ENCODE assay signal across 9 cellular contexts in the genomic region with DNA sequence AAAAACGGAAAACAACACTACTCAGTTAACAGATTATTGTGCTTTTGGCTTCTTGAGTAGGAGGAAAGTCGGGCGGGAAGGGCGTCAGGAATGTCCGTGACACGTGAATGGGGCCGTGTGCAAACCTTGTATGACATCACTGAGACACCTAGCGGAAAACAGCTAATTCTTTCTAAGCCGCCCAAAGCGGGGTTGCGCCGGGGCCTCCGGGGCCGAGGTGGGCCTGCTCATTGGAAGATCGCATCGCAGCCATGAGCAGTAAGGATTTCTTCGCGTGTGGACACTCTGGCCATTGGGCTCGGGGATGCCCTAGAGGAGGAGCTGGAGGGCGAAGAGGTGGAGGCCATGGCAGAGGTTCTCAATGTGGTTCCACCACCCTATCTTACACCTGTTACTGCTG. TPM values are rescaled to one million over a fixed set of nuclear protein-coding genes. Genes with fewer than 3 reads are reported as not detected.
"Had no signal": no experiment of that assay in that cellular context is flagged by ENCODE, and none has a peak within 500 bp of the region (broad histone marks: within the 10 kb centered on the region; RNA-seq: fewer than 3 reads in every experiment).

A gene (plus strand): TSS at position 165 of the 400 bp plus-strand sequence. CDS start 87 bp downstream, at position 252.

- H3K4me1 Mint-ChIP-seq: IgD-negative memory B cell had no signal

- H3K9me3 Mint-ChIP-seq: IgD-negative memory B cell had no signal

- H3K36me3 Mint-ChIP-seq: IgD-negative memory B cell had no signal

- H3K4me3 Mint-ChIP-seq: IgD-negative memory B cell had no signal

- H3K4me3 ChIP-seq: K562 had no signal

- H3K27ac ChIP-seq: HL-60 had no signal

- ATAC-seq: HepG2, K562 had no signal

- DNase-seq: IMR-90, KBM-7, KG1 had no signal

RNA-seq across cellular contexts. Expression of the gene that starts here (rescaled TPM):
- total RNA-seq: HepG2, HT-29, HT1080, IMR-90, K562 had no signal
- polyA plus RNA-seq: HepG2, IgD-negative memory B cell, IMR-90, K562 had no signal
